Comparison of ENCODE assay signal across 13 cellular contexts in the genomic region with DNA sequence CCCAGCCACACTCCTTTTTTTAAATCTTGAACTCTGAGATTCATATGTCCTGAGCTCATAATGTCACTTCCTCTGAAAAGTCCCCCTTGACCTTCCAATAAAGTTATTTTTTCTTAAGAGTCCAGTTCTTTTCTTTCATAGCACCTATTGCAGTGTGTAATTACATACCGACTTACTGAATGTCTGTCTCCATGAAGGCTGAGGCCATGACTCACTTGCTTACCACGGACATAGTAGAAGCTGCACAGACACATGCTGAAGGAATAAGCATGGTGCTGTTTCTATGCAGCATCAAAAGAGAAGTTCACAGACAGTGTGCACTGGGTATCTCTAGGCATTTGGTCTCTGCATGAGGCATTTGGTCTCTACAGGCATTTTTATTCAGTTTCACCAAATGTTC.
DNase-seq lines count a peak whose midpoint lies in the region; ATAC-seq and TF ChIP-seq lines count a peak whose summit lies in the region.
"Had no signal": no experiment of that assay in that cellular context is flagged by ENCODE, and none has a peak within 500 bp of the region (broad histone marks: within the 10 kb centered on the region; RNA-seq: fewer than 3 reads in every experiment).

No MANE protein-coding gene starts in this region.

- DNase-seq in BJ (ENCODE audit: low read depth) (peak; percentile 89), HS-5 (ENCODE audit: low read depth) (peak; percentile 76), brain microvascular endothelial cell (peak; percentile 96), HuH-7 (ENCODE audit: low spot score) (no peak), NCI-H446 treated with DMSO at 0.1 percent for 48 hours (lab: John Stamatoyannopoulos, UW) (no peak)
- DNase-seq: activated naive CD4-positive, alpha-beta T cell; mesendoderm; NCI-H1694; sigmoid colon had no signal

- WGBS in mesodermal cell (ENCODE audit: insufficient coverage in 2 of 2), 2 experiments = 75 to 83% methylated on average over 2 of the region's 2 CpGs

- H3K4me3 ChIP-seq in BJ (ENCODE audit: low read depth, low read length) (no peak overlapping the region), brain microvascular endothelial cell (ENCODE audit: low read depth, low read length) (no peak overlapping the region), mesodermal cell (ENCODE audit: extremely low read depth, insufficient read depth, low read length, poor library complexity, severe bottlenecking) (no peak overlapping the region)
- H3K4me3 ChIP-seq: GM23338, sigmoid colon had no signal

- ATAC-seq in HG03159 (IDR thresholded peaks at IDR 0.05; ENCODE audit: unreplicated experiment) = no peak
- no peak for ATAC-seq in GM18502 (IDR thresholded peaks at IDR 0.05; ENCODE audit: poor library complexity, unreplicated experiment)
- ATAC-seq: GM23338 had no signal

- POLR2A ChIA-PET in BJ (lab: Charles Lee) = no interaction called here

- in situ Hi-C loops in brain microvascular endothelial cell (cut with HindIII; ENCODE audit: low pct_ligation_motif_present, low sequenced_read_pairs) = no loop called here

- H3K36me3 ChIP-seq in BJ (ENCODE audit: control insufficient read depth, insufficient read depth, low read length) (no peaks in the 10 kb centered on the region), brain microvascular endothelial cell (replicated peaks) (no peaks in the 10 kb centered on the region), mesodermal cell (ENCODE audit: control insufficient read depth, insufficient read depth, low read length) (no peaks in the 10 kb centered on the region)
- H3K36me3 ChIP-seq: sigmoid colon had no signal

- H3K27ac ChIP-seq in brain microvascular endothelial cell (peak overlapping the region; percentile 64), mesodermal cell (ENCODE audit: low read depth, low read length, severe bottlenecking) (peak overlapping the region; percentile 59)
- H3K27ac ChIP-seq: sigmoid colon had no signal

- H3K9me3 ChIP-seq in mesodermal cell (ENCODE audit: control insufficient read depth, low read length) = peaks cover 6% of the 10 kb centered on the region
- H3K9me3 ChIP-seq: sigmoid colon had no signal

- no peaks in the 10 kb centered on the region for H3K27me3 ChIP-seq in BJ (ENCODE audit: control insufficient read depth, insufficient read depth, low read length)
- H3K27me3 ChIP-seq in brain microvascular endothelial cell (replicated peaks) = no peaks in the 10 kb centered on the region
- H3K27me3 ChIP-seq: sigmoid colon had no signal

- H3K4me1 ChIP-seq in mesodermal cell (ENCODE audit: control insufficient read depth, insufficient read depth, low read length, poor library complexity, severe bottlenecking) = peaks cover 38% of the 10 kb centered on the region
- H3K4me1 ChIP-seq: sigmoid colon had no signal

- TF ChIP-seq CTCF in BJ (IDR thresholded peaks at IDR 0.05; ENCODE audit: insufficient read depth, low read depth, low read length) (no peak), brain microvascular endothelial cell (IDR thresholded peaks at IDR 0.05; ENCODE audit: low read depth, low read length, missing control alignments) (no peak)

- CTCF ChIA-PET in BJ (lab: Yijun Ruan, JAX) = interaction anchor here (1.0 kb wide), 1 partner anchor 24 kb away, joined by 3 read pairs; no protein-coding TSS in a partner anchor

Comparison
In these comparisons a context has a peak if more than half of its experiments do, and no peak if none do; other contexts are left out.
1. DNase-seq: peak in BJ (single experiment), HS-5 (single experiment) and brain microvascular endothelial cell (single experiment); none in HuH-7 (single experiment) and NCI-H446 treated with DMSO at 0.1 percent for 48 hours (single experiment).